Comparison of ENCODE assay signal across 17 cellular contexts in the genomic region with DNA sequence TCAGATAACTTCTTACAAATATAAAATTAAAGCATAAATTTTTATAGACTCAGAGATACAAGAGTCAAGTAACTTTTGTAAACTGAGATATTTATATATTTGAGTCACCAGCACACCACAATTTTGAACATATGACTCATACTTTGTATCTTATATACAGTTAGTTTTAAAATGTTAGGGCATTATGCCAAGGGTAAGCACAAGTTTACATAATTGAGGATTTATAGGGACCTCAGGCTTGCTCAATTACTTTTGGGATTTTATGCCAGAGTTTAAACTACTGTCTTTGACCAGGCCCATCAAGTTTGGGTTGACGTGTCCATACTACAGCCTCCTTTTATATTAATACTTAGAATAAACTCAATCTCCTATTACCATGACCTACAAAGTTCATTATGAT. TPM values are rescaled to one million over a fixed set of nuclear protein-coding genes. Genes with fewer than 3 reads are reported as not detected.
DNase-seq lines count a peak whose midpoint lies in the region; ATAC-seq, FAIRE-seq and TF ChIP-seq lines count a peak whose summit lies in the region.
"Had no signal": no experiment of that assay in that cellular context is flagged by ENCODE, and none has a peak within 500 bp of the region (broad histone marks: within the 10 kb centered on the region; RNA-seq: fewer than 3 reads in every experiment).

No MANE protein-coding gene starts in this region.

- DNase-seq in AG04449 (ENCODE audit: low read depth, low spot score) (peak; percentile 82), IMR-90 (peak; percentile 97), astrocyte (ENCODE audit: low read depth) (peak; percentile 79), fibroblast of villous mesenchyme (ENCODE audit: low read depth) (peak; percentile 96), right lobe of liver (no peak), occipital lobe (lab: John Stamatoyannopoulos, UW) (no peak), iPS-NIHi11 (ENCODE audit: low spot score) (no peak)
- DNase-seq: activated B cell treated with CpG ODN at 0.5 μM for 24 hours; activated naive CD4-positive, alpha-beta T cell treated with anti-CD3 and anti-CD28 coated beads, Interleukin-2, amount 10 ng/mL, durations not matched to agents 7 days and 5 days; BE2C; DMS79 treated with DMSO at 0.1 percent for 48 hours; NCI-H1092; testis had no signal

- H3K4me2 ChIP-seq in IMR-90 (ENCODE audit: low read depth, low read length) (peak overlapping the region; percentile 59; the same call in 1 of the 2 replicates), astrocyte (ENCODE audit: low read length) (no peak overlapping the region)

- peak overlapping the region; percentile 99; the same call in 2 of the 3 replicates for H2BK15ac ChIP-seq in IMR-90 (ENCODE audit: low read depth, low read length)

- peak overlapping the region; percentile 98 for H2BK120ac ChIP-seq in IMR-90 (ENCODE audit: low read depth, low read length)

- intact Hi-C loops in IMR-90 (cut with micrococcal nuclease) (no loop called here), right lobe of liver (cut with DNase I) (no loop called here)

- H3K9me3 ChIP-seq in IMR-90 (ENCODE audit: control insufficient read depth, insufficient read depth, low read length) (no peaks in the 10 kb centered on the region), astrocyte (ENCODE audit: insufficient read depth, low read depth, low read length) (no peaks in the 10 kb centered on the region), right lobe of liver (no peaks in the 10 kb centered on the region)
- H3K9me3 ChIP-seq: BE2C, esophagus muscularis mucosa, testis had no signal

- peak overlapping the region; percentile 86; the same call in 1 of the 2 replicates for H4K91ac ChIP-seq in IMR-90 (ENCODE audit: insufficient read depth, low read depth, low read length)

- H3K36me3 ChIP-seq in IMR-90 (ENCODE audit: control insufficient read depth, insufficient read depth, low read length) (no peaks in the 10 kb centered on the region), astrocyte (ENCODE audit: insufficient read depth, low read length) (no peaks in the 10 kb centered on the region), right lobe of liver (no peaks in the 10 kb centered on the region)
- H3K36me3 ChIP-seq: BE2C, esophagus muscularis mucosa had no signal

- no peak for FAIRE-seq in astrocyte (lab: Jason Lieb, UNC)
- FAIRE-seq: GM12891 had no signal

- dilution Hi-C loops in IMR-90 (cut with HindIII; ENCODE audit: low sequenced_read_pairs, unreplicated experiment), result no loop called here

- H2AFZ ChIP-seq in IMR-90 (replicated peaks; ENCODE audit: low read length, poor library complexity) (no peak overlapping the region), astrocyte (ENCODE audit: low read depth, low read length) (no peak overlapping the region)

- H3K4me1 ChIP-seq in IMR-90 (ENCODE audit: control insufficient read depth, insufficient read depth, low read length) (peaks cover 2% of the 10 kb centered on the region; the same call in 1 of the 2 replicates), astrocyte (ENCODE audit: insufficient read depth, low read length) (peaks cover 8% of the 10 kb centered on the region), right lobe of liver (no peaks in the 10 kb centered on the region)
- H3K4me1 ChIP-seq: BE2C, esophagus muscularis mucosa, testis had no signal

- H3K27ac Mint-ChIP-seq in astrocyte (ENCODE audit: unreplicated experiment), result no peak overlapping the region
- H3K27ac Mint-ChIP-seq: activated B cell treated with CpG ODN at 0.5 μM for 24 hours; activated naive CD4-positive, alpha-beta T cell treated with anti-CD3 and anti-CD28 coated beads, Interleukin-2, amount 10 ng/mL, durations not matched to agents 7 days and 5 days; mesothelial cell of epicardium had no signal

- H2AK5ac ChIP-seq in IMR-90 (ENCODE audit: low read depth, low read length), result 0 out of 2 replicates have a peak overlapping the region, but pooled peaks have one; percentile 10

- no peaks in the 10 kb centered on the region for H4K20me1 ChIP-seq in IMR-90 (ENCODE audit: insufficient read depth, low read length)
- no peaks in the 10 kb centered on the region for H4K20me1 ChIP-seq in astrocyte (ENCODE audit: insufficient read depth, low read length)

- TF ChIP-seq CTCF in AG04449 (IDR thresholded peaks at IDR 0.05; ENCODE audit: insufficient read depth, low read length, missing control alignments) (no peak), IMR-90 (conservative IDR thresholded peaks at IDR 0.05; ENCODE audit: low read depth, low read length) (no peak), astrocyte (IDR thresholded peaks at IDR 0.05; ENCODE audit: insufficient read depth, low read depth, low read length) (no peak), fibroblast of villous mesenchyme (IDR thresholded peaks at IDR 0.05; ENCODE audit: insufficient read depth, low read depth, low read length) (no peak), right lobe of liver (IDR thresholded peaks at IDR 0.05) (no peak)

- POLR2A ChIA-PET in AG04449 (lab: Yijun Ruan, JAX) (no interaction called here), IMR-90 (lab: Charles Lee; ENCODE audit: unreplicated experiment) (no interaction called here)

- in situ Hi-C loops in IMR-90 (cut with MboI; ENCODE audit: low sequenced_read_pairs), result loop anchor here (25.0 kb wide), 2 partner anchors 553 to 897 kb away; no protein-coding TSS in a partner anchor

- H2AK9ac ChIP-seq in IMR-90 (replicated peaks; ENCODE audit: low read depth, low read length, poor library complexity), result no peak overlapping the region

- H3K79me2 ChIP-seq in astrocyte (ENCODE audit: insufficient read depth, low read length), result no peaks in the 10 kb centered on the region

- 0 out of 2 replicates have a peak overlapping the region, but pooled peaks have one; percentile 96 for H3K14ac ChIP-seq in IMR-90 (replicated peaks; ENCODE audit: low read depth, low read length)

- TF ChIP-seq POLR2A in IMR-90 (IDR thresholded peaks at IDR 0.05; ENCODE audit: low read depth, low read length) (no peak), right lobe of liver (IDR thresholded peaks at IDR 0.05) (no peak)

- H3K9me3 Mint-ChIP-seq in astrocyte (ENCODE audit: unreplicated experiment), result peaks cover 3% of the 10 kb centered on the region
- H3K9me3 Mint-ChIP-seq: activated B cell treated with CpG ODN at 0.5 μM for 24 hours; activated naive CD4-positive, alpha-beta T cell treated with anti-CD3 and anti-CD28 coated beads, Interleukin-2, amount 10 ng/mL, durations not matched to agents 7 days and 5 days had no signal

- TF ChIP-seq RAD21 in IMR-90 (IDR thresholded peaks at IDR 0.05; ENCODE audit: low read length), result no peak

- H3K79me1 ChIP-seq in IMR-90 (ENCODE audit: low read depth in 1 of 2, low read length in 2 of 2), result no peaks in the 10 kb centered on the region

- H2BK5ac ChIP-seq in IMR-90 (ENCODE audit: low read depth, low read length, poor library complexity, severe bottlenecking), result peak overlapping the region; percentile 75

- H3K56ac ChIP-seq in IMR-90 (ENCODE audit: extremely low read depth, insufficient read depth, low read length), result 0 out of 2 replicates have a peak overlapping the region, but pooled peaks have one; percentile 7

- no peak overlapping the region for H3K4me3 Mint-ChIP-seq in astrocyte (ENCODE audit: unreplicated experiment)
- H3K4me3 Mint-ChIP-seq: activated B cell treated with CpG ODN at 0.5 μM for 24 hours; activated naive CD4-positive, alpha-beta T cell treated with anti-CD3 and anti-CD28 coated beads, Interleukin-2, amount 10 ng/mL, durations not matched to agents 7 days and 5 days; mesothelial cell of epicardium had no signal

- H3K27ac ChIP-seq in IMR-90 (ENCODE audit: insufficient read depth, low read length) (peak overlapping the region; percentile 87; the same call in 1 of the 2 replicates), astrocyte (ENCODE audit: low read depth, low read length) (no peak overlapping the region), right lobe of liver (no peak overlapping the region)
- H3K27ac ChIP-seq: esophagus muscularis mucosa, testis had no signal

- H3K4me1 Mint-ChIP-seq in astrocyte (ENCODE audit: low read depth, unreplicated experiment), result peaks cover 1% of the 10 kb centered on the region
- H3K4me1 Mint-ChIP-seq: activated B cell treated with CpG ODN at 0.5 μM for 24 hours; activated naive CD4-positive, alpha-beta T cell treated with anti-CD3 and anti-CD28 coated beads, Interleukin-2, amount 10 ng/mL, durations not matched to agents 7 days and 5 days had no signal

- peak overlapping the region; percentile 95; the same call in 1 of the 2 replicates for H3K4ac ChIP-seq in IMR-90 (ENCODE audit: low read depth, low read length)

- no peaks in the 10 kb centered on the region for H3K36me3 Mint-ChIP-seq in astrocyte (ENCODE audit: low read depth, unreplicated experiment)
- H3K36me3 Mint-ChIP-seq: activated naive CD4-positive, alpha-beta T cell treated with anti-CD3 and anti-CD28 coated beads, Interleukin-2, amount 10 ng/mL, durations not matched to agents 7 days and 5 days had no signal

- peak overlapping the region; percentile 97; the same call in 1 of the 2 replicates for H2BK20ac ChIP-seq in IMR-90 (ENCODE audit: low read depth, low read length)

- WGBS in IMR-90 (ENCODE audit: extremely low coverage in 2 of 2, insufficient read length in 1 of 2), 2 experiments, result no CpG with 5 or more reads among the region's 1 CpG
- WGBS in right lobe of liver (ENCODE audit: insufficient coverage, low coverage, low lambda C conversion rate, missing lambda C conversion rate), result 56% methylated on average over 1 of the region's 1 CpG

- peak overlapping the region; percentile 74; the same call in 1 of the 2 replicates for H3K18ac ChIP-seq in IMR-90 (ENCODE audit: low read depth, low read length)

- peak overlapping the region; percentile 30 to 95; a peak in 3 of 4 replicates for H4K8ac ChIP-seq in IMR-90 (ENCODE audit: low read depth in 2 of 2, low read length in 2 of 2)

- H3K27me3 ChIP-seq in IMR-90 (ENCODE audit: control insufficient read depth, insufficient read depth, low read length), result no peaks in the 10 kb centered on the region
- no peaks in the 10 kb centered on the region for H3K27me3 ChIP-seq in astrocyte (ENCODE audit: insufficient read depth, low read length)
- no peaks in the 10 kb centered on the region for H3K27me3 ChIP-seq in right lobe of liver
- H3K27me3 ChIP-seq: BE2C, esophagus muscularis mucosa, testis had no signal

- ATAC-seq in IMR-90 (ENCODE audit: low read depth) (peak; percentile 91), right lobe of liver (no peak), HG03442 (IDR thresholded peaks at IDR 0.05; ENCODE audit: unreplicated experiment) (no peak)

- no peaks in the 10 kb centered on the region for H3K9me1 ChIP-seq in IMR-90 (ENCODE audit: insufficient read depth, low read length)

- H3K4me3 ChIP-seq in AG04449 (ENCODE audit: low read depth, low read length), result no peak overlapping the region
- H3K4me3 ChIP-seq in IMR-90 (ENCODE audit: insufficient read depth, low read depth, low read length), result no peak overlapping the region
- H3K4me3 ChIP-seq in astrocyte (ENCODE audit: insufficient read depth, low read depth, low read length), result no peak overlapping the region
- H3K4me3 ChIP-seq in fibroblast of villous mesenchyme (ENCODE audit: low read depth, low read length), result no peak overlapping the region
- no peak overlapping the region for H3K4me3 ChIP-seq in right lobe of liver
- H3K4me3 ChIP-seq: esophagus muscularis mucosa, testis had no signal

- CTCF ChIA-PET in AG04449 (lab: Yijun Ruan, JAX) (interaction anchor here (1.2 to 1.4 kb wide), 2 partner anchors 180 to 553 kb away, joined by 4 to 9 read pairs; no protein-coding TSS in a partner anchor), IMR-90 (lab: Yijun Ruan, JAX) (interaction anchor here (0.9 kb wide), 1 partner anchor 180 kb away, joined by 4 read pairs; no protein-coding TSS in a partner anchor)

- peak overlapping the region; percentile 44; the same call in 1 of the 2 replicates for H3K23ac ChIP-seq in IMR-90 (ENCODE audit: low read depth, low read length)

- H3K9ac ChIP-seq in IMR-90 (ENCODE audit: low read depth, low read length) (no peak overlapping the region), astrocyte (ENCODE audit: low read length) (no peak overlapping the region)

- H4K5ac ChIP-seq in IMR-90 (ENCODE audit: low read depth, low read length), result peak overlapping the region; percentile 9; the same call in 1 of the 2 replicates

- no peaks in the 10 kb centered on the region for H3K27me3 Mint-ChIP-seq in astrocyte (ENCODE audit: low read depth, unreplicated experiment)

- BruUV-seq in IMR-90 (replicated peaks; lab: Mats Ljungman, UMichigan), result no TSS peak

RNA-seq across cellular contexts. Expression of a gene that starts 7.4 kb away (rescaled TPM):
- 34.8 and 69.2 TPM in 2 replicates for total RNA-seq in IMR-90 (2012; rRNA removed)
- polyA plus RNA-seq in IMR-90 (2012; rRNA removed), result 19.5 and 27.3 TPM in 2 replicates
- polyA plus RNA-seq in IMR-90 (2012; cell fraction: cytosol; rRNA removed), result 2.9 and 3.0 TPM in 2 replicates
- polyA plus RNA-seq in IMR-90 (2012; cell fraction: nucleus; rRNA removed; ENCODE audit: low replicate concordance), result 0.61 and 12.9 TPM in 2 replicates
- total RNA-seq in astrocyte, result 0.26 and 0.43 TPM in 2 replicates
- total RNA-seq in fibroblast of villous mesenchyme, result 75.7 and 369 TPM in 2 replicates
- 1 to 10 TPM in 1 of 6 experiments, under 1 TPM in 5; 0.09 to 1.0 (median 0.36) TPM for total RNA-seq in right lobe of liver
- total RNA-seq in occipital lobe, result 0.31 TPM

Comparison
In these comparisons a context has a peak if more than half of its experiments do, and no peak if none do; other contexts are left out.
1. DNase-seq: peak in AG04449 (single experiment), IMR-90 (single experiment), astrocyte (single experiment) and fibroblast of villous mesenchyme (single experiment); none in right lobe of liver (0 of 3), occipital lobe (single experiment) and iPS-NIHi11 (single experiment).
2. RNA of a gene that starts 7.4 kb away (total RNA-seq): 75.7 to 369 TPM in fibroblast of villous mesenchyme and 34.8 to 69.2 TPM in IMR-90; 0.09 to 1.0 TPM in right lobe of liver, 0.26 to 0.43 TPM in astrocyte and 0.31 TPM in occipital lobe (single experiment); every median in the first group is over 10 times any median in the second.